Comparison of ENCODE assay signal across 8 cellular contexts in the genomic region with DNA sequence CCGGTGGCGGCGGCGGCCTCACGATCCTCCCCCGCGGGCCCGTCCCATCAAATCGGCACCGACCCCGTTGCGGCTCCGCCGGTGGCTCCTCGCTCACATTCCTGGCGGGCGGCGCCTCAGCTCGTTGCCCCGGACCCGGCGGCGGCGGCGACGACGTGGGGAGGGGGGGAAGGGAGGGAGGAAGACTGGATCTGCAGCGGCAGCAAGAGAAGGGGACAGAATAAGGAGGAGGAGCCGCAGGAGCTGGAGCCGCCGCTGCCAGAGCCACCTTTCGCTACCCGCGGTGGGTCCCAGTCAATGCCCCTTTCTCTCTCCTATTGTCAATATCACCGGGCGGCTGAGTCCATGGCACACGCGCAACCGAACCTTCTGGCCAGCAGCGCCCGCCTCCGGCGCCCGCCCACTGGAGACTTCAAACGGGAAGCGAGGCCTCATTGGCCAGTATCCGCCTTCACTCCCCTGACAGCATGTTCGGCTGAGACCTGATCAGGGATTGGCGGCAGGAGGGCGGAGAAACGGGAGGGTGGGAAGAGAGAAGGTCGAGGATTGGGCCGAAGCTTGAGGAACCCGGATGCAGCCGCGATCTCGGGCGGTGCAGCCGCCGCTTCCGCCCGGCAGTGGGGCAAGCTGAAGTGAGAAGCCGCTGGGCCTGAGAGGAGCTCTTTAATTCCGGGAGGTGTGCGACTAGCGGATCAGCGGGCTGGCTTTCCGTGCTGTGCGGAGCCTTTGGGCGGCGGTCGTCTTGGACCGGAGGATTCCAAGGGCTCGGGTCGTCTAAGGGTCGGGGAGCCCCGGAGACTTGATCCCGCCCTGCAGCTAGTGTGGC. TPM values are rescaled to one million over a fixed set of nuclear protein-coding genes. Genes with fewer than 3 reads are reported as not detected.
DNase-seq lines count a peak whose midpoint lies in the region; ATAC-seq, FAIRE-seq and TF ChIP-seq lines count a peak whose summit lies in the region.

A gene (minus strand): TSS at position 378 of the 826 bp plus-strand sequence. CDS start 3,692 bp downstream, outside the sequence.

- H3K4me3 ChIP-seq in adrenal gland (peak within 1 kb of the TSS; percentile 63 to 100 (median 86)), trophoblast cell (ENCODE audit: low read depth, low read length) (peak within 1 kb of the TSS; percentile 95), transverse colon (peak within 1 kb of the TSS; percentile 69 to 100 (median 86))

- H3K27ac ChIP-seq in adrenal gland (peak within 1 kb of the TSS; percentile 51 to 89 (median 84)), trophoblast cell (ENCODE audit: low read depth, low read length) (peak within 1 kb of the TSS; percentile 96), transverse colon (peak within 1 kb of the TSS; percentile 91 to 98 (median 95))

- no peaks in the 10 kb centered on the region for H3K27me3 Mint-ChIP-seq in T-cell

- H3K27ac Mint-ChIP-seq in T-cell: peak within 1 kb of the TSS; percentile 91 to 94

- peak within 1 kb of the TSS; percentile 98 for H3K14ac ChIP-seq in trophoblast cell (ENCODE audit: low read length)

- TF ChIP-seq CTCF in adrenal gland (IDR thresholded peaks at IDR 0.05) (peak in 2 of 6 experiments; percentile 4 to 15), transverse colon (IDR thresholded peaks at IDR 0.05) (peak in 1 of 5 experiments; percentile 24)

- H2BK12ac ChIP-seq in trophoblast cell (ENCODE audit: low read length): peak within 1 kb of the TSS; percentile 29

- no peak for TF ChIP-seq EP300 in transverse colon (IDR thresholded peaks at IDR 0.05; ENCODE audit: low read depth)

- CTCF ChIA-PET in T-cell (lab: Charles Lee): interaction anchor here (0.6 to 1.3 kb wide), 7 partner anchors 9 to 1438 kb away, joined by 3 to 4 read pairs (median 4); no protein-coding TSS in a partner anchor

- POLR2A ChIA-PET in T-cell (lab: Charles Lee): interaction anchor here (0.5 to 2.4 kb wide), 7 partner anchors 19 to 1523 kb away, joined by 3 to 15 read pairs (median 4); a partner anchor contains a TSS

- peak within 1 kb of the TSS; percentile 92 for H2BK120ac ChIP-seq in trophoblast cell (ENCODE audit: insufficient read depth, low read length, poor library complexity)

- peak; percentile 96 for FAIRE-seq in GM12891 (lab: Jason Lieb, UNC)

- peak within 1 kb of the TSS; percentile 93 for H3K4me2 ChIP-seq in trophoblast cell (ENCODE audit: low read length)

- in situ Hi-C loops in transverse colon (cut with MboI; ENCODE audit: low pct_ligation_motif_present in 1 of 4, low pct_unique_long_range_greater_than_20kb in 1 of 4, low sequenced_read_pairs in 3 of 4): loop anchor here in 3 of 4 donors (10.0 kb wide), 2 partner anchors 148 to 158 kb away; no protein-coding TSS in a partner anchor

- TF ChIP-seq POLR2A in GM12891 (IDR thresholded peaks at IDR 0.05; ENCODE audit: low read depth, low read length): peak; percentile 94
- TF ChIP-seq POLR2A in adrenal gland (IDR thresholded peaks at IDR 0.05): peak; percentile 60 to 82
- peak; percentile 90 for TF ChIP-seq POLR2A in transverse colon (IDR thresholded peaks at IDR 0.05)

- peak within 1 kb of the TSS; percentile 95 for H4K8ac ChIP-seq in trophoblast cell (ENCODE audit: low read depth, low read length)

- H3K4me1 ChIP-seq in adrenal gland (replicated peaks in 1 of 2): peaks cover 7 to 27% of the 10 kb centered on the region in 2 donors
- no peaks in the 10 kb centered on the region for H3K4me1 ChIP-seq in trophoblast cell (ENCODE audit: control insufficient read depth in 1 of 2, insufficient read depth in 2 of 2, low read length in 2 of 2)
- peaks cover 5 to 27% (median 17%) of the 10 kb centered on the region in 4 donors for H3K4me1 ChIP-seq in transverse colon

- peak within 1 kb of the TSS; percentile 92 for H4K91ac ChIP-seq in trophoblast cell (ENCODE audit: low read depth, low read length)

- peak within 1 kb of the TSS; percentile 90 for H3K4ac ChIP-seq in trophoblast cell (ENCODE audit: low read depth, low read length)

- H2AK5ac ChIP-seq in trophoblast cell (ENCODE audit: low read length): peak within 1 kb of the TSS; percentile 92

- DNase-seq in GM12891 (ENCODE audit: insufficient read length, low spot score): peak; percentile 89
- peak; percentile 95 for DNase-seq in NCI-H1436 treated with DMSO at 0.1 percent for 48 hours (lab: John Stamatoyannopoulos, UW)
- DNase-seq in T-cell: peak; percentile 92 to 99 (median 98)
- DNase-seq in adrenal gland: peak; percentile 98 to 99 (median 99)
- DNase-seq in cardiac septum (ENCODE audit: low spot score): peak; percentile 99
- peak; percentile 99 for DNase-seq in trophoblast cell
- peak; percentile 99 for DNase-seq in transverse colon

- H3K4me3 Mint-ChIP-seq in T-cell: peak within 1 kb of the TSS; percentile 96 to 99 (median 96)

- H3K23ac ChIP-seq in trophoblast cell (ENCODE audit: low read length): no peak within 1 kb of the TSS

- H3K9me3 Mint-ChIP-seq in T-cell: no peaks in the 10 kb centered on the region

- intact Hi-C loops in adrenal gland (cut with DNase I): loop anchor here (2.0 to 10.0 kb wide), 3 partner anchors 92 to 154 kb away; no protein-coding TSS in a partner anchor
- intact Hi-C loops in cardiac septum (cut with DNase I): loop anchor here (5.0 kb wide), 3 partner anchors 46 to 106 kb away; a partner anchor contains a TSS
- intact Hi-C loops in transverse colon (cut with DNase I; ENCODE audit: low total_unique reads): loop anchor here (5.0 kb wide), 1 partner anchor 156 kb away; no protein-coding TSS in a partner anchor

- peaks cover 11% of the 10 kb centered on the region for H3K79me1 ChIP-seq in trophoblast cell (ENCODE audit: low read length)

- peak within 1 kb of the TSS; percentile 86 for H2AFZ ChIP-seq in trophoblast cell (ENCODE audit: insufficient read depth, low read length, poor library complexity)

- 0 to 1% (median 0%) methylated on average over 35 to 78 of the region's 78 CpGs for WGBS in adrenal gland, 4 donors
- whole genome bisulfite sequencing in trophoblast cell (ENCODE audit: extremely low coverage, insufficient coverage, insufficient read length): no CpG with 5 or more reads among the region's 78 CpGs
- 0 to 1% methylated on average over 20 to 56 of the region's 78 CpGs for WGBS in transverse colon (ENCODE audit: low coverage in 1 of 2), 2 donors

- H3K9me3 ChIP-seq in adrenal gland (replicated peaks in 1 of 3) (no peaks in the 10 kb centered on the region), trophoblast cell (ENCODE audit: insufficient read depth, low read depth, low read length) (no peaks in the 10 kb centered on the region), transverse colon (no peaks in the 10 kb centered on the region)

- peak within 1 kb of the TSS; percentile 97 for H3K18ac ChIP-seq in trophoblast cell (ENCODE audit: low read length)

- H3K27me3 ChIP-seq in adrenal gland (no peaks in the 10 kb centered on the region), trophoblast cell (ENCODE audit: insufficient read depth, low read length) (no peaks in the 10 kb centered on the region), transverse colon (no peaks in the 10 kb centered on the region)

- H2BK5ac ChIP-seq in trophoblast cell (ENCODE audit: low read depth, low read length, poor library complexity): peak within 1 kb of the TSS; percentile 88

- peaks cover 35 to 52% (median 40%) of the 10 kb centered on the region in 3 donors for H3K4me1 Mint-ChIP-seq in T-cell

- H3K9ac ChIP-seq in trophoblast cell (ENCODE audit: low read length): peak within 1 kb of the TSS; percentile 99

- H3K36me3 Mint-ChIP-seq in T-cell: peaks cover 11% of the 10 kb centered on the region

- H3K36me3 ChIP-seq in adrenal gland (replicated peaks in 1 of 2): peaks cover 0 to 12% of the 10 kb centered on the region in 2 donors
- H3K36me3 ChIP-seq in trophoblast cell (ENCODE audit: control insufficient read depth in 1 of 2, insufficient read depth in 2 of 2, low read length in 2 of 2): peaks cover 8 to 10% of the 10 kb centered on the region in 2 experiments
- H3K36me3 ChIP-seq in transverse colon: peaks cover 0 to 14% (median 4%) of the 10 kb centered on the region in 4 donors

- H4K12ac ChIP-seq in trophoblast cell (ENCODE audit: low read depth, low read length): peak within 1 kb of the TSS; percentile 93

- ATAC-seq in HG02840 (IDR thresholded peaks at IDR 0.05; ENCODE audit: low FRiP score, unreplicated experiment) (peak; percentile 96), T-cell (replicated peaks in 1 of 4) (peak; percentile 95 to 97 (median 96))

- H3K79me2 ChIP-seq in trophoblast cell (ENCODE audit: control insufficient read depth, insufficient read depth, low read length, poor library complexity): peaks cover 16% of the 10 kb centered on the region

TF ChIP-seq in GM12891, 5 proteins besides CTCF, POLR2A, EP300 and RAD21:
- TF ChIP-seq POU2F2 (IDR thresholded peaks at IDR 0.05; ENCODE audit: low read depth, low read length) (peak; percentile 79), SPI1 (IDR thresholded peaks at IDR 0.05; ENCODE audit: low read depth, low read length) (0 out of 2 replicates have a peak, but pooled peaks have one; percentile 8), PAX5 (IDR thresholded peaks at IDR 0.05; ENCODE audit: insufficient read depth, low read length, severe bottlenecking) (no peak), POLR2AphosphoS5 (IDR thresholded peaks at IDR 0.05; ENCODE audit: low read depth, low read length) (peak; percentile 93), TAF1 (IDR thresholded peaks at IDR 0.05; ENCODE audit: low read depth, low read length) (peak; percentile 80)
TF ChIP-seq in GM12891: peak in this region for 4.

RNA-seq across cellular contexts. Expression of the gene that starts here (rescaled TPM):
- 15.4 TPM for polyA plus RNA-seq in GM12891 (2012; ENCODE audit: low read depth, missing spikeins)
- total RNA-seq in T-cell (10 to 100 TPM; 35.5 to 45.1 (median 40.6) TPM), adrenal gland (10 to 100 TPM; 14.4 to 46.5 (median 33.0) TPM), cardiac septum (40.3 TPM), transverse colon (10 to 100 TPM; 10.5 to 45.2 (median 27.8) TPM)
- polyA plus RNA-seq in adrenal gland: 10 to 100 TPM in 1 of 3 donors, 1 to 10 TPM in 2; 5.7 to 42.0 (median 6.4) TPM
- 42.1 TPM in 2 replicates for polyA plus RNA-seq in trophoblast cell (2013)

Comparison
In these comparisons a context has a peak if more than half of its experiments do, and no peak if none do; other contexts are left out.
1. Peak in every context shown above with its lines: DNase-seq, ATAC-seq, H3K4me3 ChIP-seq and H3K27ac ChIP-seq.